27 cellular contexts compared by ENCODE assay signal in the genomic region with DNA sequence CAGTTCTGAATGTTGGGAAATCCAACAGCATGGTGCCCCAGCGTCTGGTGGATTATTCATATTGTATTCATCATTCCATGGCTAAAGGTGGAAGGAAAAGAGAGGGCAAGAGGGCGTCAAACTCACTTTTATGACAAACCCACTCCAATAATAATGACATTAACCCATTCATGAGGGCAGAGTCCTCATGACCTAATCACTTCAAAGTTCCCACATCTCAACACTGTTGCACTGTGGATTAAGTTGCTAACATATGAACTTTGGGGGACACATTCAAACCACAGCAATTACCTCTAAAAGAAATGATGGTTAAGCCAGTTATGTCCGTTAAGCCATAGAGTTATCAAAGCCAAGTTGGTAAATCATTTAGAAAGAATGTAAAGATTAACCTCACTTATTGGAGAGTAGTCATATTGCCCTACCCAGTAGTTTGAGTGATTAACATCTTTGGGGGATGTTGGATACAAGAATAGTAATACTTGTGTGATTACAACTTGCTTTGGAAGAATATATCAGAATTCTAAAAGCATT.
A peak's percentile ranks its signal among the peaks of the same experiment; 100 is the strongest.
DNase-seq lines count a peak whose midpoint lies in the region; ATAC-seq, FAIRE-seq and TF ChIP-seq lines count a peak whose summit lies in the region.
"Had no signal": no experiment of that assay in that cellular context is flagged by ENCODE, and none has a peak within 500 bp of the region (broad histone marks: within the 10 kb centered on the region; RNA-seq: fewer than 3 reads in every experiment).

No MANE protein-coding gene starts in this region.

- no peak overlapping the region for H3K27ac Mint-ChIP-seq in WTC11
- H3K27ac Mint-ChIP-seq: activated naive CD4-positive, alpha-beta T cell treated with anti-CD3 and anti-CD28 coated beads, Interleukin-2, amount 10 ng/mL, durations not matched to agents 7 days and 5 days; CD14-positive monocyte; natural killer cell treated with Interleukin-12 subunit alpha and Interleukin-12 subunit beta and Interleukin-15 and Interleukin-18, amount 100 ng/mL, for 72 hours had no signal

- H3K36me3 Mint-ChIP-seq in WTC11: no peaks in the 10 kb centered on the region
- H3K36me3 Mint-ChIP-seq: activated naive CD4-positive, alpha-beta T cell treated with anti-CD3 and anti-CD28 coated beads, Interleukin-2, amount 10 ng/mL, durations not matched to agents 7 days and 5 days; CD14-positive monocyte; natural killer cell treated with Interleukin-12 subunit alpha and Interleukin-12 subunit beta and Interleukin-15 and Interleukin-18, amount 100 ng/mL, for 72 hours had no signal

- DNase-seq in HCEC 1CT (peak; percentile 60), RCC 7860 (ENCODE audit: low spot score) (peak; percentile 74), fibroblast of peridontal ligament (ENCODE audit: extremely low read depth) (peak; percentile 31), stromal cell of bone marrow (ENCODE audit: low read depth) (peak; percentile 25), WTC11 (ENCODE audit: low spot score) (no peak), mucosa of descending colon (no peak)
- DNase-seq: activated CD4-positive, alpha-beta T cell treated with anti-CD3 and anti-CD28 coated beads, Interleukin-2, amount 50 U/mL, for 48 hours; activated naive CD4-positive, alpha-beta T cell treated with anti-CD3 and anti-CD28 coated beads, Interleukin-2, amount 10 ng/mL, durations not matched to agents 7 days and 5 days; amniotic stem cell; DMS79; effector memory CD4-positive, alpha-beta T cell; NCI-H1092 treated with DMSO at 0.1 percent for 48 hours; NCI-H2029; RPMI8226; small intestine; stimulated activated CD4-positive, alpha-beta T cell treated with anti-CD3 and anti-CD28 coated beads, Interleukin-1b, Interleukin-23, amount 100 ng/mL, for 48 hours; stimulated activated CD8-positive, alpha-beta memory T cell treated with anti-CD3 and anti-CD28 coated beads, Interleukin-4, amount 100 ng/mL, for 48 hours; stomach had no signal

- TF ChIP-seq CTCF in WTC11 (IDR thresholded peaks at IDR 0.05) (no peak), mucosa of descending colon (IDR thresholded peaks at IDR 0.05) (no peak)

- no peaks in the 10 kb centered on the region for H3K36me3 ChIP-seq in mucosa of descending colon (ENCODE audit: low read depth)
- H3K36me3 ChIP-seq: breast epithelium, stomach, tibial nerve had no signal

- no peak overlapping the region for H3K4me3 Mint-ChIP-seq in WTC11
- H3K4me3 Mint-ChIP-seq: activated naive CD4-positive, alpha-beta T cell treated with anti-CD3 and anti-CD28 coated beads, Interleukin-2, amount 10 ng/mL, durations not matched to agents 7 days and 5 days; CD14-positive monocyte; natural killer cell treated with Interleukin-12 subunit alpha and Interleukin-12 subunit beta and Interleukin-15 and Interleukin-18, amount 100 ng/mL, for 72 hours had no signal

- POLR2A ChIA-PET in WTC11 (lab: Charles Lee): no interaction called here

- no peak for FAIRE-seq in RCC 7860 (lab: Jason Lieb, UNC)
- FAIRE-seq: colon, HepG2, small intestine had no signal

- CTCF ChIA-PET in WTC11 (lab: Charles Lee): no interaction called here

- no peaks in the 10 kb centered on the region for H3K9me3 ChIP-seq in mucosa of descending colon
- H3K9me3 ChIP-seq: breast epithelium, stomach, tibial nerve had no signal

- ATAC-seq in WTC11: no peak
- no peak for ATAC-seq in mucosa of descending colon
- ATAC-seq in HG02623 (IDR thresholded peaks at IDR 0.05; ENCODE audit: unreplicated experiment): no peak
- ATAC-seq: activated CD4-positive, CD25-positive, alpha-beta regulatory T cell treated with anti-CD3 and anti-CD28 coated beads, Interleukin-2, amount 50 U/mL, for 24 hours; esophagus mucosa; HepG2; natural killer cell treated with Interleukin-12 subunit alpha and Interleukin-12 subunit beta and Interleukin-15 and Interleukin-18, amount 100 ng/mL, for 72 hours had no signal

- no peaks in the 10 kb centered on the region for H3K4me1 ChIP-seq in mucosa of descending colon (ENCODE audit: low read depth)
- H3K4me1 ChIP-seq: breast epithelium, stomach had no signal

- H3K4me1 Mint-ChIP-seq in WTC11: peaks cover 26% of the 10 kb centered on the region
- H3K4me1 Mint-ChIP-seq: activated naive CD4-positive, alpha-beta T cell treated with anti-CD3 and anti-CD28 coated beads, Interleukin-2, amount 10 ng/mL, durations not matched to agents 7 days and 5 days had no signal

- peaks cover 4% of the 10 kb centered on the region; the same call in 1 of the 2 replicates for H3K9me3 Mint-ChIP-seq in WTC11
- H3K9me3 Mint-ChIP-seq: activated naive CD4-positive, alpha-beta T cell treated with anti-CD3 and anti-CD28 coated beads, Interleukin-2, amount 10 ng/mL, durations not matched to agents 7 days and 5 days; natural killer cell treated with Interleukin-12 subunit alpha and Interleukin-12 subunit beta and Interleukin-15 and Interleukin-18, amount 100 ng/mL, for 72 hours had no signal

- H3K27me3 Mint-ChIP-seq in WTC11 (ENCODE audit: low read depth): peaks cover 21% of the 10 kb centered on the region
- H3K27me3 Mint-ChIP-seq: activated naive CD4-positive, alpha-beta T cell treated with anti-CD3 and anti-CD28 coated beads, Interleukin-2, amount 10 ng/mL, durations not matched to agents 7 days and 5 days; natural killer cell treated with Interleukin-12 subunit alpha and Interleukin-12 subunit beta and Interleukin-15 and Interleukin-18, amount 100 ng/mL, for 72 hours had no signal

- intact Hi-C loops in mucosa of descending colon (cut with DNase I, micrococcal nuclease): no loop called here

- H3K4me3 ChIP-seq in mucosa of descending colon: no peak overlapping the region
- H3K4me3 ChIP-seq: breast epithelium, stomach, tibial nerve had no signal

TF ChIP-seq in WTC11, 78 proteins besides CTCF, POLR2A, EP300 and RAD21:
- TF ChIP-seq FOXJ3 (CRISPR knock-in tag; IDR thresholded peaks at IDR 0.05; ENCODE audit: borderline replicate concordance) (no peak), ZNF232 (CRISPR knock-in tag; IDR thresholded peaks at IDR 0.05) (no peak), SMAD3 (CRISPR knock-in tag; IDR thresholded peaks at IDR 0.05; ENCODE audit: borderline replicate concordance) (no peak), SOX15 (CRISPR knock-in tag; IDR thresholded peaks at IDR 0.05) (no peak), GRHL2 (CRISPR knock-in tag; IDR thresholded peaks at IDR 0.05; ENCODE audit: insufficient replicate concordance, severe bottlenecking) (no peak)
- TF ChIP-seq, protein P1, sequence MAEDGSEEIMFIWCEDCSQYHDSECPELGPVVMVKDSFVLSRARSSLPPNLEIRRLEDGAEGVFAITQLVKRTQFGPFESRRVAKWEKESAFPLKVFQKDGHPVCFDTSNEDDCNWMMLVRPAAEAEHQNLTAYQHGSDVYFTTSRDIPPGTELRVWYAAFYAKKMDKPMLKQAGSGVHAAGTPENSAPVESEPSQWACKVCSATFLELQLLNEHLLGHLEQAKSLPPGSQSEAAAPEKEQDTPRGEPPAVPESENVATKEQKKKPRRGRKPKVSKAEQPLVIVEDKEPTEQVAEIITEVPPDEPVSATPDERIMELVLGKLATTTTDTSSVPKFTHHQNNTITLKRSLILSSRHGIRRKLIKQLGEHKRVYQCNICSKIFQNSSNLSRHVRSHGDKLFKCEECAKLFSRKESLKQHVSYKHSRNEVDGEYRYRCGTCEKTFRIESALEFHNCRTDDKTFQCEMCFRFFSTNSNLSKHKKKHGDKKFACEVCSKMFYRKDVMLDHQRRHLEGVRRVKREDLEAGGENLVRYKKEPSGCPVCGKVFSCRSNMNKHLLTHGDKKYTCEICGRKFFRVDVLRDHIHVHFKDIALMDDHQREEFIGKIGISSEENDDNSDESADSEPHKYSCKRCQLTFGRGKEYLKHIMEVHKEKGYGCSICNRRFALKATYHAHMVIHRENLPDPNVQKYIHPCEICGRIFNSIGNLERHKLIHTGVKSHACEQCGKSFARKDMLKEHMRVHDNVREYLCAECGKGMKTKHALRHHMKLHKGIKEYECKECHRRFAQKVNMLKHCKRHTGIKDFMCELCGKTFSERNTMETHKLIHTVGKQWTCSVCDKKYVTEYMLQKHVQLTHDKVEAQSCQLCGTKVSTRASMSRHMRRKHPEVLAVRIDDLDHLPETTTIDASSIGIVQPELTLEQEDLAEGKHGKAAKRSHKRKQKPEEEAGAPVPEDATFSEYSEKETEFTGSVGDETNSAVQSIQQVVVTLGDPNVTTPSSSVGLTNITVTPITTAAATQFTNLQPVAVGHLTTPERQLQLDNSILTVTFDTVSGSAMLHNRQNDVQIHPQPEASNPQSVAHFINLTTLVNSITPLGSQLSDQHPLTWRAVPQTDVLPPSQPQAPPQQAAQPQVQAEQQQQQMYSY (CRISPR knock-in tag; IDR thresholded peaks at IDR 0.05): no peak
- TF ChIP-seq, protein P2, sequence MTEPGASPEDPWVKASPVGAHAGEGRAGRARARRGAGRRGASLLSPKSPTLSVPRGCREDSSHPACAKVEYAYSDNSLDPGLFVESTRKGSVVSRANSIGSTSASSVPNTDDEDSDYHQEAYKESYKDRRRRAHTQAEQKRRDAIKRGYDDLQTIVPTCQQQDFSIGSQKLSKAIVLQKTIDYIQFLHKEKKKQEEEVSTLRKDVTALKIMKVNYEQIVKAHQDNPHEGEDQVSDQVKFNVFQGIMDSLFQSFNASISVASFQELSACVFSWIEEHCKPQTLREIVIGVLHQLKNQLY (CRISPR knock-in tag; IDR thresholded peaks at IDR 0.05): no peak
- TF ChIP-seq, protein P3, sequence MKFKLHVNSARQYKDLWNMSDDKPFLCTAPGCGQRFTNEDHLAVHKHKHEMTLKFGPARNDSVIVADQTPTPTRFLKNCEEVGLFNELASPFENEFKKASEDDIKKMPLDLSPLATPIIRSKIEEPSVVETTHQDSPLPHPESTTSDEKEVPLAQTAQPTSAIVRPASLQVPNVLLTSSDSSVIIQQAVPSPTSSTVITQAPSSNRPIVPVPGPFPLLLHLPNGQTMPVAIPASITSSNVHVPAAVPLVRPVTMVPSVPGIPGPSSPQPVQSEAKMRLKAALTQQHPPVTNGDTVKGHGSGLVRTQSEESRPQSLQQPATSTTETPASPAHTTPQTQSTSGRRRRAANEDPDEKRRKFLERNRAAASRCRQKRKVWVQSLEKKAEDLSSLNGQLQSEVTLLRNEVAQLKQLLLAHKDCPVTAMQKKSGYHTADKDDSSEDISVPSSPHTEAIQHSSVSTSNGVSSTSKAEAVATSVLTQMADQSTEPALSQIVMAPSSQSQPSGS (CRISPR knock-in tag; IDR thresholded peaks at IDR 0.05; ENCODE audit: borderline replicate concordance, low read depth): no peak
TF ChIP-seq in WTC11: peak in this region for 0.

Comparison
In these comparisons a context has a peak if more than half of its experiments do, and no peak if none do; other contexts are left out.
1. DNase-seq: peak in HCEC 1CT (single experiment), RCC 7860 (single experiment), fibroblast of peridontal ligament (single experiment) and stromal cell of bone marrow (single experiment); none in WTC11 (single experiment) and mucosa of descending colon (0 of 3).